15 cellular contexts compared by ENCODE assay signal in genomic region chr4:102614801-102615200, GRCh38.
DNase-seq lines count a peak whose midpoint lies in the region; ATAC-seq, FAIRE-seq and TF ChIP-seq lines count a peak whose summit lies in the region.
"Had no signal": no experiment of that assay in that cellular context is flagged by ENCODE, and none has a peak within 500 bp of the region (broad histone marks: within the 10 kb centered on the region; RNA-seq: fewer than 3 reads in every experiment).

No MANE protein-coding gene starts in this region.

- CTCF ChIA-PET in CD8-positive, alpha-beta memory T cell (lab: Charles Lee) = no interaction called here
- CTCF ChIA-PET in GM12878 (lab: Yijun Ruan, JAX) = no interaction called here
- CTCF ChIA-PET in naive thymus-derived CD4-positive, alpha-beta T cell (lab: Charles Lee) = no interaction called here

- peak overlapping the region; percentile 87 to 93 (median 90) for H3K4me3 Mint-ChIP-seq in CD8-positive, alpha-beta memory T cell
- H3K4me3 Mint-ChIP-seq in T-helper 17 cell = peak overlapping the region; percentile 93
- peak overlapping the region; percentile 41 to 80 (median 71) for H3K4me3 Mint-ChIP-seq in naive thymus-derived CD4-positive, alpha-beta T cell

- BruUV-seq in GM12878 (replicated peaks; lab: Mats Ljungman, UMichigan) = no TSS peak

- H3K9me3 ChIP-seq in CD8-positive, alpha-beta memory T cell (ENCODE audit: low read length) = no peaks in the 10 kb centered on the region
- H3K9me3 ChIP-seq in T-helper 17 cell (ENCODE audit: control insufficient read depth, low read length, poor library complexity, severe bottlenecking) (no peaks in the 10 kb centered on the region), GM12878 (replicated peaks; ENCODE audit: control insufficient read depth, insufficient read depth, low read length) (peaks cover 3% of the 10 kb centered on the region; the same call in 1 of the 3 replicates)
- no peaks in the 10 kb centered on the region for H3K9me3 ChIP-seq in naive thymus-derived CD4-positive, alpha-beta T cell (ENCODE audit: control insufficient read depth in 2 of 3, low read length in 3 of 3)
- H3K9me3 ChIP-seq: suprapubic skin had no signal

- POLR2A ChIA-PET in CD8-positive, alpha-beta memory T cell (lab: Charles Lee) = interaction anchor here (1.0 to 1.1 kb wide), 2 partner anchors 16 to 33 kb away, joined by 3 read pairs; no protein-coding TSS in a partner anchor
- POLR2A ChIA-PET in GM12878 (lab: Charles Lee) = no interaction called here
- POLR2A ChIA-PET in naive thymus-derived CD4-positive, alpha-beta T cell (lab: Charles Lee) = interaction anchor here (0.6 to 1.2 kb wide), 4 partner anchors 17 to 270 kb away, joined by 3 read pairs; partner anchors contain the start of gene SLC39A8

- in situ Hi-C loops in GM12878 (cut with MboI) = no loop called here

- H3K9ac ChIP-seq in GM12878 (ENCODE audit: control insufficient read depth, insufficient read depth, low read length) = no peak overlapping the region

- peak in 4 of 5 donors; percentile 43 to 64 (median 50) for DNase-seq in CD8-positive, alpha-beta memory T cell
- DNase-seq in T-helper 17 cell (no peak), GM12878 (ENCODE audit: low read depth, low spot score) (no peak), NCI-H774 (lab: John Stamatoyannopoulos, UW) (no peak), SW 1271 (lab: John Stamatoyannopoulos, UW) (no peak), NCI-H1930 (lab: John Stamatoyannopoulos, UW) (no peak)
- peak in 2 of 9 donors; percentile 33 to 40 for DNase-seq in naive thymus-derived CD4-positive, alpha-beta T cell
- DNase-seq: activated CD8-positive, alpha-beta memory T cell treated with anti-CD3 and anti-CD28 coated beads, Interleukin-2, amount 50 U/mL, for 48 hours; IMR-90; NCI-H146; NCI-H524 treated with DMSO at 0.1 percent for 48 hours; RPMI8226; T1000 had no signal

- H3K36me3 ChIP-seq in CD8-positive, alpha-beta memory T cell (ENCODE audit: insufficient read depth, low read length) = peaks cover 38% of the 10 kb centered on the region
- H3K36me3 ChIP-seq in GM12878 (ENCODE audit: control insufficient read depth in 2 of 2, insufficient read depth in 2 of 2, low read length in 1 of 2) = peaks cover 34 to 42% of the 10 kb centered on the region in 2 experiments
- H3K36me3 ChIP-seq in naive thymus-derived CD4-positive, alpha-beta T cell (ENCODE audit: control insufficient read depth in 2 of 3, insufficient read depth in 3 of 3, low read length in 3 of 3) = peaks cover 15 to 43% (median 19%) of the 10 kb centered on the region in 3 experiments

- peak; percentile 10; the same call in 1 of the 2 replicates for TF ChIP-seq POLR2A in GM12878 (IDR thresholded peaks at IDR 0.05; ENCODE audit: low read depth, low read length)

- H3K36me3 Mint-ChIP-seq in CD8-positive, alpha-beta memory T cell = peaks cover 18 to 70% (median 30%) of the 10 kb centered on the region in 3 donors
- peaks cover 29% of the 10 kb centered on the region for H3K36me3 Mint-ChIP-seq in T-helper 17 cell (ENCODE audit: low read depth)
- peaks cover 34 to 74% (median 63%) of the 10 kb centered on the region in 5 donors for H3K36me3 Mint-ChIP-seq in naive thymus-derived CD4-positive, alpha-beta T cell

- no peak for TF ChIP-seq EP300 in GM12878 (IDR thresholded peaks at IDR 0.05; ENCODE audit: borderline replicate concordance in 1 of 2, control insufficient read depth in 1 of 2, low read depth in 2 of 2, low read length in 2 of 2)

- no peak overlapping the region for H3K4me2 ChIP-seq in GM12878 (ENCODE audit: control insufficient read depth, insufficient read depth)

- peak; percentile 26 for ATAC-seq in T-helper 17 cell
- no peak for ATAC-seq in GM12878
- no peak for ATAC-seq in naive thymus-derived CD4-positive, alpha-beta T cell
- ATAC-seq in GM18858 (IDR thresholded peaks at IDR 0.05; ENCODE audit: unreplicated experiment) = no peak

- peaks cover 0 to 1% (median 0%) of the 10 kb centered on the region in 5 donors for H3K9me3 Mint-ChIP-seq in CD8-positive, alpha-beta memory T cell
- peaks cover 0 to 2% (median 0%) of the 10 kb centered on the region in 11 donors for H3K9me3 Mint-ChIP-seq in naive thymus-derived CD4-positive, alpha-beta T cell

- SMC1A ChIA-PET in GM12878 (lab: Charles Lee; ENCODE audit: uncharacterized antibody, unreplicated experiment) = no interaction called here

- WGBS in GM12878 (ENCODE audit: insufficient coverage, insufficient replicate concordance, low lambda C conversion rate, missing lambda C conversion rate) = 96% methylated on average over 9 of the region's 9 CpGs

- peak overlapping the region; percentile 95 to 99 (median 98) for H3K27ac Mint-ChIP-seq in CD8-positive, alpha-beta memory T cell
- peak overlapping the region; percentile 98 for H3K27ac Mint-ChIP-seq in T-helper 17 cell
- H3K27ac Mint-ChIP-seq in naive thymus-derived CD4-positive, alpha-beta T cell = peak overlapping the region; percentile 87 to 99 (median 97)

- peaks cover 52 to 82% (median 74%) of the 10 kb centered on the region in 3 donors for H3K4me1 Mint-ChIP-seq in CD8-positive, alpha-beta memory T cell
- H3K4me1 Mint-ChIP-seq in T-helper 17 cell = peaks cover 56% of the 10 kb centered on the region
- H3K4me1 Mint-ChIP-seq in naive thymus-derived CD4-positive, alpha-beta T cell = peaks cover 38 to 85% (median 74%) of the 10 kb centered on the region in 7 donors

- H2AFZ ChIP-seq in GM12878 (ENCODE audit: control insufficient read depth, low read depth, low read length) = no peak overlapping the region

- H3K79me2 ChIP-seq in GM12878 (ENCODE audit: control insufficient read depth, insufficient read depth, low read length) = no peaks in the 10 kb centered on the region

- intact Hi-C loops in GM12878 (cut with micrococcal nuclease; ENCODE audit: unreplicated experiment) = no loop called here
- intact Hi-C loops in naive thymus-derived CD4-positive, alpha-beta T cell (cut with micrococcal nuclease) = loop anchor here (5.0 kb wide), 3 partner anchors 38 to 462 kb away; partner anchors contain the start of genes SLC39A8 (in 1 of the 2) and SLC9B2 (in 1 of the 2)

- H3K27me3 Mint-ChIP-seq in CD8-positive, alpha-beta memory T cell = no peaks in the 10 kb centered on the region
- no peaks in the 10 kb centered on the region for H3K27me3 Mint-ChIP-seq in T-helper 17 cell
- H3K27me3 Mint-ChIP-seq in naive thymus-derived CD4-positive, alpha-beta T cell = no peaks in the 10 kb centered on the region

- FAIRE-seq in GM12878 (lab: Jason Lieb, UNC) = no peak

- TF ChIP-seq RAD21 in GM12878 (IDR thresholded peaks at IDR 0.05; ENCODE audit: insufficient read depth, low read depth, low read length) = no peak

- no peaks in the 10 kb centered on the region for H4K20me1 ChIP-seq in GM12878 (ENCODE audit: control insufficient read depth, insufficient read depth)

- no peaks in the 10 kb centered on the region for H3K27me3 ChIP-seq in CD8-positive, alpha-beta memory T cell (ENCODE audit: insufficient read depth, low read length, poor library complexity, severe bottlenecking)
- H3K27me3 ChIP-seq in GM12878 (replicated peaks in 1 of 2; ENCODE audit: control insufficient read depth in 2 of 2, insufficient read depth in 2 of 2, low read length in 1 of 2) = no peaks in the 10 kb centered on the region
- no peaks in the 10 kb centered on the region for H3K27me3 ChIP-seq in naive thymus-derived CD4-positive, alpha-beta T cell (ENCODE audit: control insufficient read depth in 2 of 2, insufficient read depth in 2 of 2, low read length in 2 of 2)
- H3K27me3 ChIP-seq: suprapubic skin had no signal

- RAD21 ChIA-PET in GM12878 (lab: Charles Lee; ENCODE audit: unreplicated experiment) = no interaction called here

- H3K4me3 ChIP-seq in CD8-positive, alpha-beta memory T cell (ENCODE audit: low read length) = peak overlapping the region; percentile 32
- no peak overlapping the region for H3K4me3 ChIP-seq in GM12878
- H3K4me3 ChIP-seq in naive thymus-derived CD4-positive, alpha-beta T cell (ENCODE audit: low read length) = peak overlapping the region; percentile 33
- H3K4me3 ChIP-seq: suprapubic skin had no signal

- H3K4me1 ChIP-seq in CD8-positive, alpha-beta memory T cell (ENCODE audit: insufficient read depth, low read length) = peaks cover 59% of the 10 kb centered on the region
- no peaks in the 10 kb centered on the region for H3K4me1 ChIP-seq in GM12878 (ENCODE audit: control insufficient read depth, insufficient read depth, low read length)
- peaks cover 34 to 53% of the 10 kb centered on the region in 2 donors for H3K4me1 ChIP-seq in naive thymus-derived CD4-positive, alpha-beta T cell (ENCODE audit: control insufficient read depth in 2 of 2, insufficient read depth in 2 of 2, low read length in 2 of 2)

- no peak for TF ChIP-seq CTCF in GM12878 (IDR thresholded peaks at IDR 0.05 in 2 of 3, conservative IDR thresholded peaks at IDR 0.05 in 1 of 3; ENCODE audit: control insufficient read depth in 2 of 3, extremely low read depth in 1 of 3, insufficient read depth in 1 of 3, low read depth in 3 of 3, low read length in 3 of 3)

- peak overlapping the region; percentile 86 for H3K27ac ChIP-seq in CD8-positive, alpha-beta memory T cell (ENCODE audit: low read depth, low read length)
- no peak overlapping the region for H3K27ac ChIP-seq in GM12878 (ENCODE audit: control insufficient read depth, insufficient read depth)
- peak overlapping the region; percentile 75 for H3K27ac ChIP-seq in naive thymus-derived CD4-positive, alpha-beta T cell (ENCODE audit: low read depth, low read length)
- H3K27ac ChIP-seq: suprapubic skin had no signal

TF ChIP-seq in GM12878, 131 proteins besides CTCF, POLR2A, EP300 and RAD21 (continues in another document):
- TF ChIP-seq TBL1XR1 (IDR thresholded peaks at IDR 0.05; ENCODE audit: low read depth, low read length) = no peak
- TF ChIP-seq HDAC6 (IDR thresholded peaks at IDR 0.05; ENCODE audit: unreplicated experiment) = no peak
- no peak for TF ChIP-seq ETV6 (conservative IDR thresholded peaks at IDR 0.05 in 1 of 2, IDR thresholded peaks at IDR 0.05 in 1 of 2; ENCODE audit: borderline replicate concordance in 1 of 2, low read depth in 1 of 2)
- no peak for TF ChIP-seq MTA2 (IDR thresholded peaks at IDR 0.05; ENCODE audit: low read depth)
- no peak for TF ChIP-seq SPI1 (IDR thresholded peaks at IDR 0.05; ENCODE audit: borderline replicate concordance, insufficient read depth, low read depth, low read length)
- no peak for TF ChIP-seq SMC3 (IDR thresholded peaks at IDR 0.05; ENCODE audit: borderline replicate concordance, low read length)
- no peak for TF ChIP-seq TARDBP (IDR thresholded peaks at IDR 0.05; ENCODE audit: borderline replicate concordance)

Comparison
In these comparisons a context has a peak if more than half of its experiments do, and no peak if none do; other contexts are left out.
1. DNase-seq: peak in CD8-positive, alpha-beta memory T cell (4 of 5); none in T-helper 17 cell (0 of 3), GM12878 (single experiment), NCI-H774 (single experiment), SW 1271 (0 of 2) and NCI-H1930 (0 of 2).
2. Peak in every context shown above with its lines, with median percentiles within 50 percentile points of each other: H3K27ac Mint-ChIP-seq and H3K4me3 Mint-ChIP-seq.